In the genomic region with DNA sequence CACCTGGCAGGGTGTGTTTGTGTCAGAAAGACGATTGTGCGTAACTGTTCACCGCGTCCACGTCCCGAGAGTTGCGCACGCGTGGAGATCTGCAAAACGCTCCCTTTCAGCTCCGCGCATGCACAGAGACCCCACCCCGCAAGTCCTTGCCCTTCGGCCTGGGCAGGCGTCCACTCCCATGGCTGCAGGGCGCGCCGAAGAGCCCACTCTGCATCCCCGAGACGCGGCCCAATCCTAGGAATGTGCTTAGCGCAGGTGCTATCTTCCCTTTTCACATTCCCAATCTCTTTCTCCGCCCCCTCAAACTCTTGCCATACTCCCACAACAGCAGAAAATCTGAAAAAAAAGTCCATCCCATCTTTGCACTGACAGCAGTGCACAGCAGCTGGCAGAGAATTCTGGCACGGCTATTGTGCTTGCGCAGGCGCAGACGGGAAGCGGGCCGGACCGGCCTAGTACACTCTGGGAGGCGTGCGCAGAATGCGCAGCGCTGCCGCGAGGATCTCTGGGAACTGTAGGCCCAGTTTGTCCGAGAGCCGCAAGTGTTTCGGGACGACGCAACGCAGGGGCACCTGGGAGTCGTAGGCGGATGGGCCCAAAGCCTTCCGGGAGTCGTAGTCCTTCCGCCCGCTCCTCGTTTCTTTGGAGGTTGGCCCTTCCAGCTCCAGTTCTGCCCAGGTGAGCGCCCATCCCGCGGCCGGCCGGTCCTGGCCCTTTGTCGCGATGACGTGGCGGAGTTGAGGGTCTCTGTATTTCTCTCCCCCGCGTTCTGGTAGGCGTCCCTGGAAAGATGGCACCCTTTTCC, we compare ENCODE assay signal across 1 cellular context.
A peak's percentile ranks its signal among the peaks of the same experiment; 100 is the strongest.
TF ChIP-seq lines count a peak whose summit lies in the region.

No MANE protein-coding gene starts in this region.

TF ChIP-seq in K562, 482 proteins besides CTCF, POLR2A, EP300 and RAD21 (continued from another document and continues in another):
- TF ChIP-seq TFAM (CRISPR knock-in tag; conservative IDR thresholded peaks at IDR 0.05) (no peak), LCOR (CRISPR knock-in tag; IDR thresholded peaks at IDR 0.05) (0 out of 2 replicates have a peak, but pooled peaks have one; percentile 32), SMAD1 (IDR thresholded peaks at IDR 0.05; ENCODE audit: low read depth, low read length, partially characterized antibody) (no peak), PML (IDR thresholded peaks at IDR 0.05; ENCODE audit: low read length) (no peak; the same call in 1 of the 2 replicates), PHB (CRISPR knock-in tag; IDR thresholded peaks at IDR 0.05) (no peak), TEAD4 (IDR thresholded peaks at IDR 0.05; ENCODE audit: low read length) (0 out of 2 replicates have a peak, but pooled peaks have one; percentile 11), TEAD4 (CRISPR knock-in tag; IDR thresholded peaks at IDR 0.05; ENCODE audit: borderline replicate concordance) (no peak), HDAC6 (IDR thresholded peaks at IDR 0.05; ENCODE audit: low read depth, low read length) (no peak), TEAD1 (CRISPR knock-in tag; IDR thresholded peaks at IDR 0.05) (peak in 1 of 2 experiments; percentile 76; a peak in 2 of 4 replicates), NFIC (IDR thresholded peaks at IDR 0.05) (peak; percentile 6; the same call in 1 of the 2 replicates), HNRNPLL (IDR thresholded peaks at IDR 0.05; ENCODE audit: low read depth, low read length, poor library complexity, severe bottlenecking) (peak; percentile 100), ZNF764 (CRISPR knock-in tag; IDR thresholded peaks at IDR 0.05; ENCODE audit: low read depth) (no peak), CBX2 (IDR thresholded peaks at IDR 0.05; ENCODE audit: insufficient read depth, low read length, poor library complexity, severe bottlenecking) (no peak), POU5F1 (IDR thresholded peaks at IDR 0.05; ENCODE audit: borderline replicate concordance, low read depth, low read length, partially characterized antibody) (peak; percentile 91), CHD2 (IDR thresholded peaks at IDR 0.05; ENCODE audit: low read depth, low read length) (peak; percentile 70), XRCC5 (IDR thresholded peaks at IDR 0.05; ENCODE audit: low read depth, low read length) (peak; percentile 61; the same call in 1 of the 2 replicates), SP1 (CRISPR knock-in tag; IDR thresholded peaks at IDR 0.05) (peak; percentile 58; the same call in 1 of the 2 replicates), ZNF354B (CRISPR knock-in tag; IDR thresholded peaks at IDR 0.05) (no peak), ZNF23 (CRISPR knock-in tag; IDR thresholded peaks at IDR 0.05) (no peak), MBD2 (IDR thresholded peaks at IDR 0.05; ENCODE audit: borderline replicate concordance, low read depth) (peak; percentile 94), ZNF197 (CRISPR knock-in tag; IDR thresholded peaks at IDR 0.05; ENCODE audit: low read depth) (peak; percentile 93), TSC22D4 (tag; IDR thresholded peaks at IDR 0.05) (no peak), TCF7L2 (IDR thresholded peaks at IDR 0.05; ENCODE audit: low read depth, low read length) (peak; percentile 36), ZNF274 (IDR thresholded peaks at IDR 0.05; ENCODE audit: borderline replicate concordance, low read depth, low read length) (no peak), ZNF766 (CRISPR knock-in tag; conservative IDR thresholded peaks at IDR 0.05) (no peak; the same call in none of the 2 replicates), DDX20 (tag; IDR thresholded peaks at IDR 0.05; ENCODE audit: low read depth) (no peak), HDAC1 (IDR thresholded peaks at IDR 0.05) (peak in 1 of 2 experiments; percentile 61; a peak in 2 of 4 replicates), ZNF311 (CRISPR knock-in tag; IDR thresholded peaks at IDR 0.05) (no peak), CXXC5 (CRISPR knock-in tag; IDR thresholded peaks at IDR 0.05) (peak; percentile 96), ZKSCAN1 (IDR thresholded peaks at IDR 0.05; ENCODE audit: low read depth, low read length) (no peak), SPI1 (IDR thresholded peaks at IDR 0.05; ENCODE audit: borderline replicate concordance, low read depth, low read length) (no peak), ZBTB17 (CRISPR knock-in tag; IDR thresholded peaks at IDR 0.05) (0 out of 2 replicates have a peak, but pooled peaks have one; percentile 32), FOXP1 (CRISPR knock-in tag; IDR thresholded peaks at IDR 0.05) (peak; percentile 82; the same call in 1 of the 2 replicates), RBM34 (IDR thresholded peaks at IDR 0.05; ENCODE audit: borderline replicate concordance, insufficient read depth, low read length) (no peak), NCOA6 (IDR thresholded peaks at IDR 0.05) (no peak), LARP7 (IDR thresholded peaks at IDR 0.05) (no peak), ZNF24 (IDR thresholded peaks at IDR 0.05) (peak; percentile 96)
- TF ChIP-seq, protein P1, sequence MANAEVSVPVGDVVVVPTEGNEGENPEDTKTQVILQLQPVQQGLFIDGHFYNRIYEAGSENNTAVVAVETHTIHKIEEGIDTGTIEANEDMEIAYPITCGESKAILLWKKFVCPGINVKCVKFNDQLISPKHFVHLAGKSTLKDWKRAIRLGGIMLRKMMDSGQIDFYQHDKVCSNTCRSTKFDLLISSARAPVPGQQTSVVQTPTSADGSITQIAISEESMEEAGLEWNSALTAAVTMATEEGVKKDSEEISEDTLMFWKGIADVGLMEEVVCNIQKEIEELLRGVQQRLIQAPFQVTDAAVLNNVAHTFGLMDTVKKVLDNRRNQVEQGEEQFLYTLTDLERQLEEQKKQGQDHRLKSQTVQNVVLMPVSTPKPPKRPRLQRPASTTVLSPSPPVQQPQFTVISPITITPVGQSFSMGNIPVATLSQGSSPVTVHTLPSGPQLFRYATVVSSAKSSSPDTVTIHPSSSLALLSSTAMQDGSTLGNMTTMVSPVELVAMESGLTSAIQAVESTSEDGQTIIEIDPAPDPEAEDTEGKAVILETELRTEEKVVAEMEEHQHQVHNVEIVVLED (CRISPR knock-in tag; IDR thresholded peaks at IDR 0.05): peak; percentile 94
- TF ChIP-seq, protein P2, sequence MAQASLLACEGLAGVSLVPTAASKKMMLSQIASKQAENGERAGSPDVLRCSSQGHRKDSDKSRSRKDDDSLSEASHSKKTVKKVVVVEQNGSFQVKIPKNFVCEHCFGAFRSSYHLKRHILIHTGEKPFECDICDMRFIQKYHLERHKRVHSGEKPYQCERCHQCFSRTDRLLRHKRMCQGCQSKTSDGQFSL (CRISPR knock-in tag; IDR thresholded peaks at IDR 0.05): no peak
- TF ChIP-seq, protein P2 (tag; IDR thresholded peaks at IDR 0.05): no peak
- TF ChIP-seq, protein P3, sequence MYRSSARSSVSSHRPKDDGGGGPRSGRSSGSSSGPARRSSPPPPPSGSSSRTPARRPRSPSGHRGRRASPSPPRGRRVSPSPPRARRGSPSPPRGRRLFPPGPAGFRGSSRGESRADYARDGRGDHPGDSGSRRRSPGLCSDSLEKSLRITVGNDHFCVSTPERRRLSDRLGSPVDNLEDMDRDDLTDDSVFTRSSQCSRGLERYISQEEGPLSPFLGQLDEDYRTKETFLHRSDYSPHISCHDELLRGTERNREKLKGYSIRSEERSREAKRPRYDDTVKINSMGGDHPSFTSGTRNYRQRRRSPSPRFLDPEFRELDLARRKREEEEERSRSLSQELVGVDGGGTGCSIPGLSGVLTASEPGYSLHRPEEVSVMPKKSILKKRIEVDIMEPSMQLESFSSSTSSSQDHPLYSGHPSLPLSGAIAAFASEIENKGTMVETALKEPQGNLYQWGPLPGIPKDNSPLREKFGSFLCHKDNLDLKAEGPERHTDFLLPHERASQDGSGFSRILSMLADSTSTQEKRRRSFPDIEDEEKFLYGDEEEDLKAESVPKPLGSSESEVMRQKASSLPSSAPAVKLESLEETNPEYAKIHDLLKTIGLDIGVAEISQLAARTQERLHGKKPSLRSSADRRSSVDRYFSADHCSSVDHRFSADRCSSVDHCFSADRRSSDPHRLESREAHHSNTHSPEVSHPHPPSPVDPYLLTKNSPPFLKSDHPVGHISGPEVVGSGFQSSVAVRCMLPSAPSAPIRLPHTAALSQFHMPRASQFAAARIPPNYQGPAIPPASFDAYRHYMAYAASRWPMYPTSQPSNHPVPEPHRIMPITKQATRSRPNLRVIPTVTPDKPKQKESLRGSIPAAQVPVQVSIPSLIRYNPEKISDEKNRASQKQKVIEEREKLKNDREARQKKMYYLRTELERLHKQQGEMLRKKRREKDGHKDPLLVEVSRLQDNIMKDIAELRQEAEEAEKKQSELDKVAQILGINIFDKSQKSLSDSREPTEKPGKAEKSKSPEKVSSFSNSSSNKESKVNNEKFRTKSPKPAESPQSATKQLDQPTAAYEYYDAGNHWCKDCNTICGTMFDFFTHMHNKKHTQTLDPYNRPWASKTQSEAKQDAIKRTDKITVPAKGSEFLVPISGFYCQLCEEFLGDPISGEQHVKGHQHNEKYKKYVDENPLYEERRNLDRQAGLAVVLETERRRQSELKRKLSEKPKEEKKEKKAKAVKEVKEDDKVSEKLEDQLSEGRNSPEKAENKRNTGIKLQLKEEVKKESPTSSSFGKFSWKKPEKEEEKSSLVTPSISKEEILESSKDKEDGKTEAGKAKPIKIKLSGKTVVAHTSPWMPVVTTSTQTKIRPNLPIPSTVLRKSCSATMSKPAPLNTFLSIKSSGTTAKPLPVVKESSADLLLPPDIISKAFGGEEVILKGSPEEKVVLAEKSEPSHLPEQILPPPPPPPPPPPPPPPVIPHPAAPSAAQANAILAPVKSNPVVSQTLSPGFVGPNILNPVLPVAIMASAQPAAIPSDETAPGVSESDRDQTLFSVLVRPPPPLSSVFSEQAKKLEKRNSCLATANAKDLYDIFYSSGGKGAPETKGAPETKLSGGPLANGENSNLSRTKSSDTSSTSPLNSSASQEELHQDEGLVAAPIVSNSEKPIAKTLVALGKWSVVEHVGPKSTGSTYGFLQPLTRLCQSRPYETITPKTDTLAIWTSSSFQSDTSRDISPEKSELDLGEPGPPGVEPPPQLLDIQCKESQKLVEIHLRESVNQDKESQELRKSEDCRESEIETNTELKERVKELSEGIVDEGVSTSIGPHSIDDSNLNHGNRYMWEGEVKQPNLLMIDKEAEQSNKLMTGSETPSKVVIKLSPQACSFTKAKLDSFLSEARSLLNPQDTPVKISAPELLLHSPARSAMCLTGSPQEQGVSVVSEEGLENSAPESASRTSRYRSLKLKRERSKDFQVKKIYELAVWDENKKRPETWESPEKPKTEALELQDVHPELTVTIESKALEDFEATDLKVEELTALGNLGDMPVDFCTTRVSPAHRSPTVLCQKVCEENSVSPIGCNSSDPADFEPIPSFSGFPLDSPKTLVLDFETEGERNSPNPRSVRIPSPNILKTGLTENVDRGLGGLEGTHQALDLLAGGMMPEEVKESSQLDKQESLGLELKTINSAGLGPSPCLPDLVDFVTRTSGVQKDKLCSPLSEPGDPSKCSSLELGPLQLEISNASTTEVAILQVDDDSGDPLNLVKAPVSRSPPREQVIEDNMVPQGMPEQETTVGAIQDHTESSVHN (IDR thresholded peaks at IDR 0.05; ENCODE audit: borderline replicate concordance in 1 of 2, low read depth in 1 of 2): no peak
- TF ChIP-seq, protein P4, sequence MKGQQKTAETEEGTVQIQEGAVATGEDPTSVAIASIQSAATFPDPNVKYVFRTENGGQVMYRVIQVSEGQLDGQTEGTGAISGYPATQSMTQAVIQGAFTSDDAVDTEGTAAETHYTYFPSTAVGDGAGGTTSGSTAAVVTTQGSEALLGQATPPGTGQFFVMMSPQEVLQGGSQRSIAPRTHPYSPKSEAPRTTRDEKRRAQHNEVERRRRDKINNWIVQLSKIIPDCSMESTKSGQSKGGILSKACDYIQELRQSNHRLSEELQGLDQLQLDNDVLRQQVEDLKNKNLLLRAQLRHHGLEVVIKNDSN (CRISPR knock-in tag; IDR thresholded peaks at IDR 0.05): 0 out of 2 replicates have a peak, but pooled peaks have one; percentile 40
- TF ChIP-seq, protein P5, sequence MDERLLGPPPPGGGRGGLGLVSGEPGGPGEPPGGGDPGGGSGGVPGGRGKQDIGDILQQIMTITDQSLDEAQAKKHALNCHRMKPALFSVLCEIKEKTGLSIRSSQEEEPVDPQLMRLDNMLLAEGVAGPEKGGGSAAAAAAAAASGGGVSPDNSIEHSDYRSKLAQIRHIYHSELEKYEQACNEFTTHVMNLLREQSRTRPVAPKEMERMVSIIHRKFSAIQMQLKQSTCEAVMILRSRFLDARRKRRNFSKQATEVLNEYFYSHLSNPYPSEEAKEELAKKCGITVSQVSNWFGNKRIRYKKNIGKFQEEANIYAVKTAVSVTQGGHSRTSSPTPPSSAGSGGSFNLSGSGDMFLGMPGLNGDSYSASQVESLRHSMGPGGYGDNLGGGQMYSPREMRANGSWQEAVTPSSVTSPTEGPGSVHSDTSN (CRISPR knock-in tag; IDR thresholded peaks at IDR 0.05; ENCODE audit: low read depth): no peak
- TF ChIP-seq, protein P5 (tag; conservative IDR thresholded peaks at IDR 0.05; ENCODE audit: low read depth): no peak
- TF ChIP-seq, protein P6, sequence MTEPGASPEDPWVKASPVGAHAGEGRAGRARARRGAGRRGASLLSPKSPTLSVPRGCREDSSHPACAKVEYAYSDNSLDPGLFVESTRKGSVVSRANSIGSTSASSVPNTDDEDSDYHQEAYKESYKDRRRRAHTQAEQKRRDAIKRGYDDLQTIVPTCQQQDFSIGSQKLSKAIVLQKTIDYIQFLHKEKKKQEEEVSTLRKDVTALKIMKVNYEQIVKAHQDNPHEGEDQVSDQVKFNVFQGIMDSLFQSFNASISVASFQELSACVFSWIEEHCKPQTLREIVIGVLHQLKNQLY (CRISPR knock-in tag; conservative IDR thresholded peaks at IDR 0.05): 0 out of 4 replicates have a peak, but pooled peaks of 1 of the 2 experiments have one; percentile 60
- TF ChIP-seq, protein P7, sequence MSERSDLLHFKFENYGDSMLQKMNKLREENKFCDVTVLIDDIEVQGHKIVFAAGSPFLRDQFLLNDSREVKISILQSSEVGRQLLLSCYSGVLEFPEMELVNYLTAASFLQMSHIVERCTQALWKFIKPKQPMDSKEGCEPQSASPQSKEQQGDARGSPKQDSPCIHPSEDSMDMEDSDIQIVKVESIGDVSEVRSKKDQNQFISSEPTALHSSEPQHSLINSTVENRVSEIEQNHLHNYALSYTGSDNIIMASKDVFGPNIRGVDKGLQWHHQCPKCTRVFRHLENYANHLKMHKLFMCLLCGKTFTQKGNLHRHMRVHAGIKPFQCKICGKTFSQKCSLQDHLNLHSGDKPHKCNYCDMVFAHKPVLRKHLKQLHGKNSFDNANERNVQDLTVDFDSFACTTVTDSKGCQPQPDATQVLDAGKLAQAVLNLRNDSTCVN (CRISPR knock-in tag; IDR thresholded peaks at IDR 0.05): no peak
- TF ChIP-seq, protein P8, sequence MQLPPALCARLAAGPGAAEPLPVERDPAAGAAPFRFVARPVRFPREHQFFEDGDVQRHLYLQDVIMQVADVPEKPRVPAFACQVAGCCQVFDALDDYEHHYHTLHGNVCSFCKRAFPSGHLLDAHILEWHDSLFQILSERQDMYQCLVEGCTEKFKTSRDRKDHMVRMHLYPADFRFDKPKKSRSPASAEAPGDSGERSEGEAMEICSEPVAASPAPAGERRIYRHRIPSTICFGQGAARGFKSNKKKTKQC (CRISPR knock-in tag; IDR thresholded peaks at IDR 0.05): no peak
